Comparison of ENCODE assay signal across 8 cellular contexts in the genomic region with DNA sequence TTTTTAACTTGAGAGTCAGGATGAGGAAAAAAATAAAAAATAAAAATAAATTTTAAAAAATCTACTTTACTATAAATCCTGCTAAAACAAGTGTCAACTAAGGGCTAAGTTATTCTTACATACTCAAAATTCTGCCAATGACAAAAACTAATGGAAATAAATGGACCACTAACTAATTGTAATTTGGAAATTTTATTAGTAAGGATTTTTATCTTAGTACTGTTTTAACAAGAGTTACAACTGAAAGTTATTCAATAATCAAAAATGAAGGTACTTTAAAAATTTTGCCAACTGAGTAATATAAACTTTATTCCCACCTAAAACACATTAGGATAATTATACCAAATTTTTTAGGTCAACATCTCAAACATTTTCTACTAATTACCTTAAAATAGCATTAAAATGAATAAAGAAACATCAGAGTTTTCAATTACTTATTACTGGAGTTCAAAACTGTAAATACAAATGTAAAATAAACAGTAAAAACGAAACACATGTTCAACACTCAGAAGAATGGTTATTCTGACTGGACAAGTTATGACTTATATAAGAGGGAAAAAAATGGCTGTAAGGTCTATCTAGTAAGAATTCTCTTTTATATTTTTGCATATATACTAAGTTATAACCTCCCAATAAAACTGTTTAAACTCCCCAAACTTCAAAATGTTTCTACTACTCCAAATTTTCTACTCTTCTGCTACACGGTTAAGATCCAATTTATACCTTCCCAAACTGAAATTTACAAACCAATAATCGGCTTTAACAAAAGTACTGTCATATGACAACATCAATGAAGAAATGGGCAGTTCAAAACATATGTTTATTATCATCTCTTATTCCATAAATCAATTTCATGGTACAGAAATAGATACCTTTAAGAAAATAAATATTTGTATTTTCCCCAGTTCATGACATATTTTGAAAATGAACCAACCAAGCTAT. TPM values are rescaled to one million over a fixed set of nuclear protein-coding genes. Genes with fewer than 3 reads are reported as not detected.
A peak's percentile ranks its signal among the peaks of the same experiment; 100 is the strongest.
DNase-seq lines count a peak whose midpoint lies in the region; ATAC-seq, FAIRE-seq and TF ChIP-seq lines count a peak whose summit lies in the region.

No MANE protein-coding gene starts in this region.

- H3K4me1 Mint-ChIP-seq in astrocyte (ENCODE audit: low read depth, unreplicated experiment): peaks cover 16% of the 10 kb centered on the region

- H3K9ac ChIP-seq in astrocyte (ENCODE audit: low read length): peak overlapping the region; percentile 99

- H4K20me1 ChIP-seq in astrocyte (ENCODE audit: insufficient read depth, low read length): peaks cover 43% of the 10 kb centered on the region

- peaks cover 2% of the 10 kb centered on the region for H3K9me3 Mint-ChIP-seq in astrocyte (ENCODE audit: unreplicated experiment)

- DNase-seq in cardiac muscle cell (ENCODE audit: low read depth in 1 of 2, low spot score in 1 of 2) (no peak), left ventricle myocardium superior (no peak), astrocyte (ENCODE audit: low read depth) (no peak), lower lobe of right lung (no peak), upper lobe of left lung (no peak), HTR-8/SVneo (ENCODE audit: insufficient read length, low spot score) (no peak), amygdala (lab: John Stamatoyannopoulos, UW) (no peak)

- H3K27ac ChIP-seq in cardiac muscle cell (peak overlapping the region; percentile 99), astrocyte (ENCODE audit: low read depth, low read length) (no peak overlapping the region), lower lobe of right lung (peak overlapping the region; percentile 100), upper lobe of left lung (peak overlapping the region in 2 of 4 donors; percentile 99 to 100)

- no peak overlapping the region for H3K27ac Mint-ChIP-seq in astrocyte (ENCODE audit: unreplicated experiment)

- 25 to 31% methylated on average over 3 of the region's 3 CpGs for WGBS in upper lobe of left lung, 2 donors

- H3K4me1 ChIP-seq in cardiac muscle cell (ENCODE audit: low read depth) (peaks cover 22% of the 10 kb centered on the region), astrocyte (ENCODE audit: insufficient read depth, low read length) (peaks cover 6% of the 10 kb centered on the region), lower lobe of right lung (peaks cover 50% of the 10 kb centered on the region), upper lobe of left lung (peaks cover 21 to 53% (median 33%) of the 10 kb centered on the region in 4 donors)

- no peak for TF ChIP-seq POLR2A in upper lobe of left lung (IDR thresholded peaks at IDR 0.05)

- no peak for FAIRE-seq in astrocyte (lab: Jason Lieb, UNC)
- no peak for FAIRE-seq in HTR-8/SVneo (lab: Jason Lieb, UNC)

- no peaks in the 10 kb centered on the region for H3K27me3 Mint-ChIP-seq in astrocyte (ENCODE audit: low read depth, unreplicated experiment)

- intact Hi-C loops in left ventricle myocardium superior (cut with micrococcal nuclease) (no loop called here), lower lobe of right lung (cut with DNase I) (no loop called here)

- no peak overlapping the region for H2AFZ ChIP-seq in astrocyte (ENCODE audit: low read depth, low read length)

- no peak for TF ChIP-seq CTCF in cardiac muscle cell (IDR thresholded peaks at IDR 0.05; ENCODE audit: low read depth, low read length)
- no peak for TF ChIP-seq CTCF in astrocyte (IDR thresholded peaks at IDR 0.05; ENCODE audit: insufficient read depth, low read depth, low read length)
- no peak for TF ChIP-seq CTCF in lower lobe of right lung (IDR thresholded peaks at IDR 0.05)
- no peak for TF ChIP-seq CTCF in upper lobe of left lung (IDR thresholded peaks at IDR 0.05)

- peaks cover 7% of the 10 kb centered on the region for H3K36me3 Mint-ChIP-seq in astrocyte (ENCODE audit: low read depth, unreplicated experiment)

- no peak for ATAC-seq in left ventricle myocardium superior
- no peak for ATAC-seq in lower lobe of right lung
- ATAC-seq in upper lobe of left lung (ENCODE audit: low FRiP score in 2 of 2): no peak
- ATAC-seq in HG03135 (IDR thresholded peaks at IDR 0.05; ENCODE audit: unreplicated experiment): no peak

- peaks cover 70% of the 10 kb centered on the region for H3K79me2 ChIP-seq in astrocyte (ENCODE audit: insufficient read depth, low read length)

- H3K36me3 ChIP-seq in cardiac muscle cell: peaks cover 12% of the 10 kb centered on the region
- H3K36me3 ChIP-seq in astrocyte (ENCODE audit: insufficient read depth, low read length): peaks cover 8% of the 10 kb centered on the region
- H3K36me3 ChIP-seq in lower lobe of right lung: peaks cover 30% of the 10 kb centered on the region
- H3K36me3 ChIP-seq in upper lobe of left lung: peaks cover 0 to 22% (median 2%) of the 10 kb centered on the region in 4 donors

- TF ChIP-seq EP300 in upper lobe of left lung (IDR thresholded peaks at IDR 0.05): no peak

- no peaks in the 10 kb centered on the region for H3K27me3 ChIP-seq in cardiac muscle cell
- no peaks in the 10 kb centered on the region for H3K27me3 ChIP-seq in astrocyte (ENCODE audit: insufficient read depth, low read length)
- H3K27me3 ChIP-seq in lower lobe of right lung (ENCODE audit: low read depth): no peaks in the 10 kb centered on the region
- H3K27me3 ChIP-seq in upper lobe of left lung: no peaks in the 10 kb centered on the region

- H3K4me3 ChIP-seq in cardiac muscle cell (peak overlapping the region; percentile 59), astrocyte (ENCODE audit: insufficient read depth, low read depth, low read length) (peak overlapping the region; percentile 89), lower lobe of right lung (peak overlapping the region; percentile 94), upper lobe of left lung (peak overlapping the region in 3 of 4 donors; percentile 4 to 86 (median 66))

- peak overlapping the region; percentile 90 for H3K4me2 ChIP-seq in astrocyte (ENCODE audit: low read length)

- H3K9me3 ChIP-seq in cardiac muscle cell (ENCODE audit: low read depth) (no peaks in the 10 kb centered on the region), astrocyte (ENCODE audit: insufficient read depth, low read depth, low read length) (no peaks in the 10 kb centered on the region), lower lobe of right lung (no peaks in the 10 kb centered on the region), upper lobe of left lung (no peaks in the 10 kb centered on the region)

- peak overlapping the region; percentile 90 for H3K4me3 Mint-ChIP-seq in astrocyte (ENCODE audit: unreplicated experiment)

RNA-seq across cellular contexts. Expression of gene HECTD1, which starts 2.7 kb away (rescaled TPM):
- total RNA-seq in cardiac muscle cell (155 and 180 TPM in 2 replicates), left ventricle myocardium superior (159 TPM), astrocyte (101 and 110 TPM in 2 replicates), lower lobe of right lung (166 TPM), upper lobe of left lung (100 to 1,000 TPM; 118 to 326 (median 164) TPM)
- polyA plus RNA-seq in cardiac muscle cell: 49.4 and 61.4 TPM in 2 replicates
